In genomic region chr15:74129411-74130088, GRCh38 we compare ENCODE assay signal across 12 cellular contexts. TPM values are rescaled to one million over a fixed set of nuclear protein-coding genes. Genes with fewer than 3 reads are reported as not detected.
DNase-seq lines count a peak whose midpoint lies in the region; ATAC-seq and TF ChIP-seq lines count a peak whose summit lies in the region.
"Had no signal": no experiment of that assay in that cellular context is flagged by ENCODE, and none has a peak within 500 bp of the region (broad histone marks: within the 10 kb centered on the region; RNA-seq: fewer than 3 reads in every experiment).

No MANE protein-coding gene starts in this region.

- H3K27ac Mint-ChIP-seq in nephron progenitor cell, result no peak overlapping the region

- no TSS peak for BruUV-seq in mammary epithelial cell (replicated peaks; lab: Mats Ljungman, UMichigan)

- 3% methylated on average over 35 of the region's 46 CpGs for WGBS in mammary epithelial cell (ENCODE audit: low coverage, missing lambda C conversion rate)

- CTCF ChIA-PET in mammary epithelial cell (lab: Charles Lee; ENCODE audit: low non-redundant PET), result interaction anchor here (2.4 kb wide), 1 partner anchor 178 kb away, joined by 23 read pairs; no protein-coding TSS in a partner anchor

- H3K79me2 ChIP-seq in mammary epithelial cell (ENCODE audit: insufficient read depth, low read length), result no peaks in the 10 kb centered on the region

- H3K4me2 ChIP-seq in BLaER1 treated with 17β-estradiol and CSF1 and Interleukin-3, amounts not matched to agents 10 nM and 100 nM, result peak overlapping the region in 9 of 11 experiments; percentile 13 to 89 (median 59); a peak in 12 of 22 replicates
- H3K4me2 ChIP-seq in mammary epithelial cell (ENCODE audit: insufficient read depth, low read depth, low read length), result peak overlapping the region; percentile 18

- no peaks in the 10 kb centered on the region for H3K36me3 ChIP-seq in BLaER1 treated with 17β-estradiol and CSF1 and Interleukin-3, amounts not matched to agents 10 nM and 100 nM
- H3K36me3 ChIP-seq in H7 (replicated peaks; ENCODE audit: control insufficient read depth, insufficient read depth, low read length), result no peaks in the 10 kb centered on the region
- no peaks in the 10 kb centered on the region for H3K36me3 ChIP-seq in mammary epithelial cell (ENCODE audit: insufficient read depth, low read length)

- no peak overlapping the region for H3K9ac ChIP-seq in BLaER1 treated with 17β-estradiol and CSF1 and Interleukin-3, amounts not matched to agents 10 nM and 100 nM
- H3K9ac ChIP-seq in mammary epithelial cell (ENCODE audit: insufficient read depth, low read length), result no peak overlapping the region

- H3K27me3 Mint-ChIP-seq in nephron progenitor cell (ENCODE audit: low read depth, poor library complexity), result peaks cover 82% of the 10 kb centered on the region

- DNase-seq in H7, result no peak
- DNase-seq in mammary epithelial cell, result no peak
- DNase-seq in nephron progenitor cell, result peak; percentile 40
- DNase-seq in SW480 (ENCODE audit: low spot score), result no peak
- no peak for DNase-seq in cerebellar cortex (ENCODE audit: low spot score)
- DNase-seq: NCI-H510A; stimulated activated CD4-positive, alpha-beta T cell treated with anti-CD3 and anti-CD28 coated beads, Interleukin-12 subunit alpha, Interleukin-12 subunit beta, amount 100 ng/mL, for 4 hours had no signal

- in situ Hi-C loops in mammary epithelial cell (cut with MboI; ENCODE audit: low sequenced_read_pairs in 2 of 2), result loop anchor here (5.0 to 10.0 kb wide), 2 partner anchors 75 to 178 kb away; no protein-coding TSS in a partner anchor

- peaks cover 0 to 62% (median 27%) of the 10 kb centered on the region in 11 experiments; a peak in 16 of 22 replicates for H4K20me1 ChIP-seq in BLaER1 treated with 17β-estradiol and CSF1 and Interleukin-3, amounts not matched to agents 10 nM and 100 nM
- H4K20me1 ChIP-seq in mammary epithelial cell (ENCODE audit: insufficient read depth, low read length), result no peaks in the 10 kb centered on the region

- intact Hi-C loops in mammary epithelial cell (cut with micrococcal nuclease), result no loop called here

- dilution Hi-C loops in mammary epithelial cell (cut with HindIII; ENCODE audit: low sequenced_read_pairs), result no loop called here

- H3K4me3 ChIP-seq in BLaER1 treated with 17β-estradiol and CSF1 and Interleukin-3, amounts not matched to agents 10 nM and 100 nM, result 0 out of 20 replicates have a peak overlapping the region, but pooled peaks of 1 of the 10 experiments have one; percentile 7
- peak overlapping the region; percentile 56 for H3K4me3 ChIP-seq in H7 (ENCODE audit: insufficient read depth, low read depth, low read length)
- no peak overlapping the region for H3K4me3 ChIP-seq in mammary epithelial cell (replicated peaks in 1 of 3; ENCODE audit: insufficient read depth in 1 of 3, low read depth in 2 of 3, low read length in 3 of 3)

- H3K9me3 Mint-ChIP-seq in nephron progenitor cell, result peaks cover 18% of the 10 kb centered on the region

- no peak overlapping the region for H2AFZ ChIP-seq in mammary epithelial cell (ENCODE audit: low read depth, low read length)

- H3K27ac ChIP-seq in BLaER1 treated with 17β-estradiol and CSF1 and Interleukin-3, amounts not matched to agents 10 nM and 100 nM, result no peak overlapping the region
- no peak overlapping the region for H3K27ac ChIP-seq in mammary epithelial cell (ENCODE audit: insufficient read depth, low read depth, low read length)
- H3K27ac ChIP-seq: VCaP had no signal

- H3K27me3 ChIP-seq in BLaER1 treated with 17β-estradiol and CSF1 and Interleukin-3, amounts not matched to agents 10 nM and 100 nM, result peaks cover 79 to 88% (median 81%) of the 10 kb centered on the region in 11 experiments
- H3K27me3 ChIP-seq in H7 (ENCODE audit: control insufficient read depth, insufficient read depth, low read length), result peaks cover 76% of the 10 kb centered on the region
- H3K27me3 ChIP-seq in mammary epithelial cell (ENCODE audit: insufficient read depth, low read length), result peaks cover 54% of the 10 kb centered on the region

- peaks cover 20 to 30% (median 23%) of the 10 kb centered on the region in 11 experiments; a peak in 21 of 22 replicates for H3K9me3 ChIP-seq in BLaER1 treated with 17β-estradiol and CSF1 and Interleukin-3, amounts not matched to agents 10 nM and 100 nM (replicated peaks in 1 of 11)
- peaks cover 6% of the 10 kb centered on the region for H3K9me3 ChIP-seq in mammary epithelial cell (replicated peaks; ENCODE audit: insufficient read depth, low read length)

- peaks cover 5% of the 10 kb centered on the region for H3K36me3 Mint-ChIP-seq in nephron progenitor cell (ENCODE audit: low read depth)

- peaks cover 58% of the 10 kb centered on the region for H3K4me1 Mint-ChIP-seq in nephron progenitor cell

- H3K4me1 ChIP-seq in BLaER1 treated with 17β-estradiol and CSF1 and Interleukin-3, amounts not matched to agents 10 nM and 100 nM, result peaks cover 18 to 35% (median 25%) of the 10 kb centered on the region in 10 experiments
- H3K4me1 ChIP-seq in mammary epithelial cell (ENCODE audit: insufficient read depth, low read length), result peaks cover 13% of the 10 kb centered on the region

- no peak for ATAC-seq in HG03520 (IDR thresholded peaks at IDR 0.05; ENCODE audit: unreplicated experiment)
- ATAC-seq in GM19452 (IDR thresholded peaks at IDR 0.05; ENCODE audit: unreplicated experiment), result no peak

- TF ChIP-seq CTCF in mammary epithelial cell (conservative IDR thresholded peaks at IDR 0.05 in 1 of 2, IDR thresholded peaks at IDR 0.05 in 1 of 2; ENCODE audit: extremely low read depth in 1 of 2, insufficient read depth in 1 of 2, low read depth in 1 of 2, low read length in 2 of 2) (no peak), nephron progenitor cell (IDR thresholded peaks at IDR 0.05) (no peak)

- H3K4me3 Mint-ChIP-seq in nephron progenitor cell, result peak overlapping the region; percentile 80

RNA-seq across cellular contexts. Expression of gene ISLR2, which starts 0.8 kb away (rescaled TPM):
- total RNA-seq in H7 (2014; rRNA removed; shearing (Covaris generic)), result 5.7 and 6.3 TPM in 2 replicates
- under 1 TPM in 1 of 2 donors, not detected in 1; under 0.01 TPM for total RNA-seq in mammary epithelial cell
- polyA plus RNA-seq in mammary epithelial cell, result not detected
- polyA minus RNA-seq in mammary epithelial cell, result not detected
- total RNA-seq: bronchial epithelial cell had no signal

RNA-seq across cellular contexts. Expression of gene ISLR, which starts 44.0 kb away (rescaled TPM):
- total RNA-seq in H7 (2014; rRNA removed; shearing (Covaris generic)), result 15.1 and 20.5 TPM in 2 replicates
- under 1 TPM in 1 of 2 donors, not detected in 1; 0.50 TPM for total RNA-seq in mammary epithelial cell
- polyA plus RNA-seq in mammary epithelial cell, result 0.08 TPM
- polyA minus RNA-seq in mammary epithelial cell, result not detected

RNA-seq across cellular contexts. Expression of gene GOLGA6A, which starts 47.2 kb away (rescaled TPM):
- total RNA-seq in H7 (2014; rRNA removed; shearing (Covaris generic)), result 2.2 and 4.7 TPM in 2 replicates
- not detected for total RNA-seq in mammary epithelial cell
- not detected for polyA plus RNA-seq in mammary epithelial cell
- polyA minus RNA-seq in mammary epithelial cell, result not detected
- total RNA-seq: bronchial epithelial cell had no signal

Comparison
In these comparisons a context has a peak if more than half of its experiments do, and no peak if none do; other contexts are left out.
1. RNA of gene ISLR, which starts 44.0 kb away (total RNA-seq): 15.1 to 20.5 TPM in H7; 0.50 TPM in mammary epithelial cell; every median in the first group is over 10 times any median in the second.